In the genomic region with DNA sequence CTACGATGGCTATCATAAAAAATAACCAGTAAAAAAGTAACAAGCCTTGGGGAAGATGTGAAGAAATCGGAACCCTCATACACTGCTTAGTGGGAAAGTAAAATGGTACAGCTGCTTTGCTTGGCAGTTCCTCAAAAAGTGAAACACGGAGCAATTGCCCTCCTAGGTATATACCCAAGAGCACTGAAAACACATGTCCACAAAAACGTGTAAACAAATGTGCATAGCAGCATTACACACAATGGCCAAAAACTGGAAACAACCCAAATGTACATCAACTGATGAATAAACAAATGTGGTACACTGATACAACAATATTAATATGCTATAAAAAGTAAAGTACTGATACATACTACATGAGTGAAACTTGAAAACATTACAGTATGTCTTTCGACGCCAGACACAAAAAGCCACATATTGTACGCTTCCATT, we compare ENCODE assay signal across 1 cellular context.
TF ChIP-seq lines count a peak whose summit lies in the region.

No MANE protein-coding gene starts in this region.

TF ChIP-seq in HCT116, 20 proteins besides CTCF, POLR2A, EP300 and RAD21 (continued from another document):
- TF ChIP-seq, protein P1, sequence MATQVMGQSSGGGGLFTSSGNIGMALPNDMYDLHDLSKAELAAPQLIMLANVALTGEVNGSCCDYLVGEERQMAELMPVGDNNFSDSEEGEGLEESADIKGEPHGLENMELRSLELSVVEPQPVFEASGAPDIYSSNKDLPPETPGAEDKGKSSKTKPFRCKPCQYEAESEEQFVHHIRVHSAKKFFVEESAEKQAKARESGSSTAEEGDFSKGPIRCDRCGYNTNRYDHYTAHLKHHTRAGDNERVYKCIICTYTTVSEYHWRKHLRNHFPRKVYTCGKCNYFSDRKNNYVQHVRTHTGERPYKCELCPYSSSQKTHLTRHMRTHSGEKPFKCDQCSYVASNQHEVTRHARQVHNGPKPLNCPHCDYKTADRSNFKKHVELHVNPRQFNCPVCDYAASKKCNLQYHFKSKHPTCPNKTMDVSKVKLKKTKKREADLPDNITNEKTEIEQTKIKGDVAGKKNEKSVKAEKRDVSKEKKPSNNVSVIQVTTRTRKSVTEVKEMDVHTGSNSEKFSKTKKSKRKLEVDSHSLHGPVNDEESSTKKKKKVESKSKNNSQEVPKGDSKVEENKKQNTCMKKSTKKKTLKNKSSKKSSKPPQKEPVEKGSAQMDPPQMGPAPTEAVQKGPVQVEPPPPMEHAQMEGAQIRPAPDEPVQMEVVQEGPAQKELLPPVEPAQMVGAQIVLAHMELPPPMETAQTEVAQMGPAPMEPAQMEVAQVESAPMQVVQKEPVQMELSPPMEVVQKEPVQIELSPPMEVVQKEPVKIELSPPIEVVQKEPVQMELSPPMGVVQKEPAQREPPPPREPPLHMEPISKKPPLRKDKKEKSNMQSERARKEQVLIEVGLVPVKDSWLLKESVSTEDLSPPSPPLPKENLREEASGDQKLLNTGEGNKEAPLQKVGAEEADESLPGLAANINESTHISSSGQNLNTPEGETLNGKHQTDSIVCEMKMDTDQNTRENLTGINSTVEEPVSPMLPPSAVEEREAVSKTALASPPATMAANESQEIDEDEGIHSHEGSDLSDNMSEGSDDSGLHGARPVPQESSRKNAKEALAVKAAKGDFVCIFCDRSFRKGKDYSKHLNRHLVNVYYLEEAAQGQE (IDR thresholded peaks at IDR 0.05; ENCODE audit: low read depth): no peak
- no peak for TF ChIP-seq POLR2AphosphoS5 (IDR thresholded peaks at IDR 0.05; ENCODE audit: low read depth, low read length)
- TF ChIP-seq, protein P2, sequence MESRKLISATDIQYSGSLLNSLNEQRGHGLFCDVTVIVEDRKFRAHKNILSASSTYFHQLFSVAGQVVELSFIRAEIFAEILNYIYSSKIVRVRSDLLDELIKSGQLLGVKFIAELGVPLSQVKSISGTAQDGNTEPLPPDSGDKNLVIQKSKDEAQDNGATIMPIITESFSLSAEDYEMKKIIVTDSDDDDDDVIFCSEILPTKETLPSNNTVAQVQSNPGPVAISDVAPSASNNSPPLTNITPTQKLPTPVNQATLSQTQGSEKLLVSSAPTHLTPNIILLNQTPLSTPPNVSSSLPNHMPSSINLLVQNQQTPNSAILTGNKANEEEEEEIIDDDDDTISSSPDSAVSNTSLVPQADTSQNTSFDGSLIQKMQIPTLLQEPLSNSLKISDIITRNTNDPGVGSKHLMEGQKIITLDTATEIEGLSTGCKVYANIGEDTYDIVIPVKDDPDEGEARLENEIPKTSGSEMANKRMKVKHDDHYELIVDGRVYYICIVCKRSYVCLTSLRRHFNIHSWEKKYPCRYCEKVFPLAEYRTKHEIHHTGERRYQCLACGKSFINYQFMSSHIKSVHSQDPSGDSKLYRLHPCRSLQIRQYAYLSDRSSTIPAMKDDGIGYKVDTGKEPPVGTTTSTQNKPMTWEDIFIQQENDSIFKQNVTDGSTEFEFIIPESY (IDR thresholded peaks at IDR 0.05; ENCODE audit: extremely low read depth, insufficient replicate concordance, low read length): no peak
- no peak for TF ChIP-seq ZNF274 (IDR thresholded peaks at IDR 0.05; ENCODE audit: low read depth, low read length)
